1 cellular context compared by ENCODE assay signal in genomic region chr10:26372513-26373354, GRCh38.
TF ChIP-seq lines count a peak whose summit lies in the region.

No MANE protein-coding gene starts in this region.

TF ChIP-seq in GM12878, 131 proteins besides CTCF, POLR2A, EP300 and RAD21 (continued from another document and continues in another):
- no peak for TF ChIP-seq E4F1 (IDR thresholded peaks at IDR 0.05; ENCODE audit: borderline replicate concordance, partially characterized antibody)
- peak; percentile 71; the same call in 1 of the 2 replicates for TF ChIP-seq TCF3 (IDR thresholded peaks at IDR 0.05; ENCODE audit: borderline replicate concordance, insufficient read depth, low read depth, low read length)
- no peak for TF ChIP-seq SIN3A (IDR thresholded peaks at IDR 0.05; ENCODE audit: low read depth, low read length)
- no peak for TF ChIP-seq HDAC6 (IDR thresholded peaks at IDR 0.05; ENCODE audit: unreplicated experiment)
- no peak for TF ChIP-seq KDM1A (IDR thresholded peaks at IDR 0.05; ENCODE audit: borderline replicate concordance)
- TF ChIP-seq CHD4 (IDR thresholded peaks at IDR 0.05): no peak
- TF ChIP-seq IRF5 (IDR thresholded peaks at IDR 0.05; ENCODE audit: borderline replicate concordance): no peak
- TF ChIP-seq MYC (IDR thresholded peaks at IDR 0.05; ENCODE audit: insufficient read depth, insufficient read length, insufficient replicate concordance, low read length, severe bottlenecking): no peak
- no peak for TF ChIP-seq SREBF1 (IDR thresholded peaks at IDR 0.05; ENCODE audit: low read length)
- TF ChIP-seq ATF3 (IDR thresholded peaks at IDR 0.05; ENCODE audit: borderline replicate concordance, extremely low read depth, low read depth, low read length): no peak
- no peak for TF ChIP-seq ZBTB33 (IDR thresholded peaks at IDR 0.05)
- TF ChIP-seq BHLHE40 (IDR thresholded peaks at IDR 0.05; ENCODE audit: borderline replicate concordance in 1 of 2, low read depth in 2 of 2, low read length in 1 of 2): peak in 1 of 2 experiments; percentile 16; a peak in 1 of 4 replicates
- TF ChIP-seq RELA (IDR thresholded peaks at IDR 0.05; ENCODE audit: borderline replicate concordance, partially characterized antibody): no peak
- TF ChIP-seq ZZZ3 (IDR thresholded peaks at IDR 0.05; ENCODE audit: control insufficient read depth, insufficient read length, low read depth): no peak
- TF ChIP-seq RELB (IDR thresholded peaks at IDR 0.05; ENCODE audit: low read depth): peak; percentile 90
- no peak for TF ChIP-seq RCOR1 (conservative IDR thresholded peaks at IDR 0.05; ENCODE audit: low read depth, low read length)
- peak; percentile 92 for TF ChIP-seq FOXM1 (IDR thresholded peaks at IDR 0.05; ENCODE audit: low read depth, low read length)
- TF ChIP-seq ZBTB11 (CRISPR knock-in tag; IDR thresholded peaks at IDR 0.05): no peak
- TF ChIP-seq NFIC (IDR thresholded peaks at IDR 0.05; ENCODE audit: low read depth, low read length): peak; percentile 98
- no peak for TF ChIP-seq ZNF274 (IDR thresholded peaks at IDR 0.05; ENCODE audit: insufficient read depth, insufficient read length)
- no peak for TF ChIP-seq NRF1 (conservative IDR thresholded peaks at IDR 0.05; ENCODE audit: low read depth, low read length)
- TF ChIP-seq SREBF2 (IDR thresholded peaks at IDR 0.05; ENCODE audit: low read length): no peak
- TF ChIP-seq HCFC1 (IDR thresholded peaks at IDR 0.05; ENCODE audit: low read length): no peak
- no peak for TF ChIP-seq SIX5 (IDR thresholded peaks at IDR 0.05; ENCODE audit: low read depth, low read length, severe bottlenecking)
- TF ChIP-seq SMARCA5 (IDR thresholded peaks at IDR 0.05): no peak
- TF ChIP-seq TBL1XR1 (IDR thresholded peaks at IDR 0.05; ENCODE audit: low read depth, low read length): peak; percentile 59; the same call in 1 of the 2 replicates
- TF ChIP-seq PAX5 (IDR thresholded peaks at IDR 0.05; ENCODE audit: borderline replicate concordance, low read depth, low read length): no peak; the same call in 1 of the 2 replicates
- TF ChIP-seq CREB1 (IDR thresholded peaks at IDR 0.05; ENCODE audit: low read depth): peak; percentile 23; the same call in 1 of the 2 replicates
- no peak for TF ChIP-seq RAD51 (IDR thresholded peaks at IDR 0.05)
- no peak for TF ChIP-seq PBX3 (IDR thresholded peaks at IDR 0.05; ENCODE audit: insufficient replicate concordance, low read depth, low read length)
- no peak for TF ChIP-seq NFXL1 (IDR thresholded peaks at IDR 0.05; ENCODE audit: borderline replicate concordance)
- TF ChIP-seq MTA2 (IDR thresholded peaks at IDR 0.05; ENCODE audit: low read depth): peak; percentile 81
- no peak for TF ChIP-seq SRF (IDR thresholded peaks at IDR 0.05; ENCODE audit: low read depth in 2 of 2, low read length in 2 of 2)
- TF ChIP-seq BCL11A (IDR thresholded peaks at IDR 0.05; ENCODE audit: low read depth, low read length): peak; percentile 80; the same call in 1 of the 2 replicates
- no peak for TF ChIP-seq BACH1 (IDR thresholded peaks at IDR 0.05; ENCODE audit: borderline replicate concordance)
- TF ChIP-seq FOS (IDR thresholded peaks at IDR 0.05; ENCODE audit: borderline replicate concordance, extremely low read depth, insufficient read length): no peak
- TF ChIP-seq CBFB (IDR thresholded peaks at IDR 0.05; ENCODE audit: low read depth): no peak
- no peak for TF ChIP-seq CEBPZ (IDR thresholded peaks at IDR 0.05; ENCODE audit: low read depth, low read length)
- TF ChIP-seq MEF2A (IDR thresholded peaks at IDR 0.05; ENCODE audit: insufficient read depth, low read depth, low read length): peak; percentile 99
- peak; percentile 54 to 80; a peak in 2 of 4 replicates for TF ChIP-seq CEBPB (IDR thresholded peaks at IDR 0.05; ENCODE audit: borderline replicate concordance in 1 of 2, low read depth in 2 of 2, low read length in 2 of 2)
- TF ChIP-seq POU2F2 (IDR thresholded peaks at IDR 0.05; ENCODE audit: borderline replicate concordance, low read depth, low read length): 0 out of 3 replicates have a peak, but pooled peaks have one; percentile 24
- TF ChIP-seq SPI1 (IDR thresholded peaks at IDR 0.05; ENCODE audit: borderline replicate concordance, insufficient read depth, low read depth, low read length): peak; percentile 80
- TF ChIP-seq PML (IDR thresholded peaks at IDR 0.05; ENCODE audit: low read length): peak; percentile 86
- TF ChIP-seq YBX1 (IDR thresholded peaks at IDR 0.05): no peak
- TF ChIP-seq KLF5 (IDR thresholded peaks at IDR 0.05; ENCODE audit: partially characterized antibody): no peak
- no peak for TF ChIP-seq HSF1 (IDR thresholded peaks at IDR 0.05; ENCODE audit: low read depth, low read length)
